Comparison of ENCODE assay signal across 8 cellular contexts in the genomic region with DNA sequence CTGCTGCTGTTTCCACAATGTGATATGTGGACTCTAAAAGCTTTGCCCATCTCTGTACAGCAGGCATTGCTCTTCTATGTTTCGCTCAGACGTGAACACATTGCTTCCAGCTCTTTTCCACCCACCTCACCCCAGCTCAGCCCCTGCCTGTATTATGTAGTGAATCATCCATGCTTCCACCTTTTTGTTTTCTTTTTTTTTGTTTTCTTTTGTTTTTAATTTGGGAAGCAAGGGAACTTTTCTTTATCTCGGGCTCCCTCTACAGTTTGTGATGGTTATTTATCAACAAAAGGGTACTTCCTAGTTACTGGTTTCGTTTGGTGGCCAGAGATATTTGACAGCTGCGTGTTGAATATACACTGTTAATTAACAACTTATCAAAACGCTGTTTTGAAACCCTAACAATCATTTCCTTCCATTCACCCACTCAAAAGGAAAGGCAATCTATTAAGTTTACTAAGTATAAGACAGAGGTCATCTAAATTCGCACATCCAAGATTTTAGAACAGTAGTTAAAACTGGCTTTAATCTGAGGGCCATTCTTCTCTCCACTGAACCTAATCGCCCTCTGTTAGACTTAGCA.
DNase-seq lines count a peak whose midpoint lies in the region; ATAC-seq and TF ChIP-seq lines count a peak whose summit lies in the region.

No MANE protein-coding gene starts in this region.

- H3K36me3 Mint-ChIP-seq in memory B cell: no peaks in the 10 kb centered on the region

- DNase-seq in NCI-H510A treated with DMSO at 0.1 percent for 48 hours (lab: John Stamatoyannopoulos, UW) (peak; percentile 13), NCI-H510A (lab: John Stamatoyannopoulos, UW) (no peak), H7 (peak; percentile 62), NCI-H2196 treated with DMSO at 0.1 percent for 48 hours (lab: John Stamatoyannopoulos, UW; ENCODE audit: unreplicated experiment) (peak; percentile 2), breast epithelium (ENCODE audit: low spot score in 2 of 2) (no peak), memory B cell (ENCODE audit: low spot score in 2 of 2) (peak in 1 of 2 donors; percentile 10), KG1 (lab: John Stamatoyannopoulos, UW) (no peak)

- H3K9me3 ChIP-seq in breast epithelium: no peaks in the 10 kb centered on the region

- H3K36me3 ChIP-seq in H7 (replicated peaks; ENCODE audit: control insufficient read depth, insufficient read depth, low read length) (no peaks in the 10 kb centered on the region), breast epithelium (no peaks in the 10 kb centered on the region)

- H3K27ac Mint-ChIP-seq in memory B cell: no peak overlapping the region

- peaks cover 5% of the 10 kb centered on the region for H3K27me3 Mint-ChIP-seq in memory B cell

- H3K4me1 Mint-ChIP-seq in memory B cell: peaks cover 4% of the 10 kb centered on the region

- no peaks in the 10 kb centered on the region for H3K27me3 ChIP-seq in H7 (ENCODE audit: control insufficient read depth, insufficient read depth, low read length)
- no peaks in the 10 kb centered on the region for H3K27me3 ChIP-seq in breast epithelium

- intact Hi-C loops in breast epithelium (cut with DNase I; ENCODE audit: low total_unique reads): no loop called here

- ATAC-seq in memory B cell (ENCODE audit: low read depth) (peak; percentile 75), HG03280 (IDR thresholded peaks at IDR 0.05; ENCODE audit: unreplicated experiment) (no peak)

- H3K4me1 ChIP-seq in breast epithelium: no peaks in the 10 kb centered on the region

- peak in 2 of 3 donors; percentile 37 to 39 for TF ChIP-seq CTCF in breast epithelium (IDR thresholded peaks at IDR 0.05)

- no peaks in the 10 kb centered on the region for H3K9me3 Mint-ChIP-seq in memory B cell

- H3K4me3 Mint-ChIP-seq in memory B cell: no peak overlapping the region

- no peak for TF ChIP-seq POLR2A in breast epithelium (IDR thresholded peaks at IDR 0.05)

- H3K27ac ChIP-seq in breast epithelium: no peak overlapping the region

- H3K4me3 ChIP-seq in H7 (ENCODE audit: insufficient read depth, low read depth, low read length) (no peak overlapping the region), breast epithelium (peak overlapping the region in 2 of 3 donors; percentile 3 to 32)

Comparison
In these comparisons a context has a peak if more than half of its experiments do, and no peak if none do; other contexts are left out.
1. DNase-seq: peak in NCI-H510A treated with DMSO at 0.1 percent for 48 hours (single experiment), H7 (single experiment) and NCI-H2196 treated with DMSO at 0.1 percent for 48 hours (single experiment); none in NCI-H510A (single experiment), breast epithelium (0 of 2) and KG1 (single experiment).